ENCODE assay signal across 10 cellular contexts in the genomic region with DNA sequence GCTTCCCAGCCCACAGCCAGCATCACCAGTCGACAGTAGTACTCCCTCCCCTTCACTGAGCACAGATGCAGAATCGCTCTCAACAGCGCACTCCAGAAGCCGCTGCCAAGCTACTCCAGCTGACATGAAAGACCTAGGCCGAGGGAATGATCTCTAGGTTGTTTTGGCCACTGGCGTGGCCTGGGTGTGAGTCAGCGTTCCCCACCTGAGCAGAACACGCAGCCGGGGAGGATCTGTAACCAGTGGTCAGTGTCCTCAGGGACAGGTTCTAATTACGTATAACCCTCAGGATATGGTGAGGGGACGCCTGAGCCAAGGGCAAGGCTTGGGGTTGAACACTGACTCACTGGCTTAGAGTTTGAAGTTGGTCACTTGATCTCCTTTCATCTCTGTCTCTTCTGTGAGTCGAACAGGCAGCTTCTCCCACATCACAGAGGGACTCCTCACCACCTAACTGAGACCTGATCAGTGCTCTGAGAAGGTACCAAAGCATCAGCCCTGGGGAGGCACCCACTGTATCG.
DNase-seq lines count a peak whose midpoint lies in the region; ATAC-seq, FAIRE-seq and TF ChIP-seq lines count a peak whose summit lies in the region.
"Had no signal": no experiment of that assay in that cellular context is flagged by ENCODE, and none has a peak within 500 bp of the region (broad histone marks: within the 10 kb centered on the region; RNA-seq: fewer than 3 reads in every experiment).

No MANE protein-coding gene starts in this region.

- H3K36me3 ChIP-seq in GM12878 (ENCODE audit: control insufficient read depth in 2 of 2, insufficient read depth in 2 of 2, low read length in 1 of 2) (no peaks in the 10 kb centered on the region), HepG2 (replicated peaks in 1 of 2; ENCODE audit: control insufficient read depth in 1 of 2, insufficient read depth in 2 of 2, low read length in 2 of 2) (no peaks in the 10 kb centered on the region), tibial artery (no peaks in the 10 kb centered on the region)

- RAD21 ChIA-PET in GM12878 (lab: Charles Lee; ENCODE audit: unreplicated experiment) = no interaction called here

- TF ChIP-seq RAD21 in GM12878 (IDR thresholded peaks at IDR 0.05; ENCODE audit: insufficient read depth, low read depth, low read length) (no peak), HepG2 (CRISPR knock-in tag; IDR thresholded peaks at IDR 0.05) (no peak; the same call in 1 of the 2 replicates)

- H3K9ac ChIP-seq in GM12878 (ENCODE audit: control insufficient read depth, insufficient read depth, low read length) (no peak overlapping the region), HepG2 (ENCODE audit: insufficient read depth, low read depth, low read length) (peak overlapping the region; percentile 48)

- TF ChIP-seq CTCF in GM12878 (IDR thresholded peaks at IDR 0.05 in 2 of 3, conservative IDR thresholded peaks at IDR 0.05 in 1 of 3; ENCODE audit: control insufficient read depth in 2 of 3, extremely low read depth in 1 of 3, insufficient read depth in 1 of 3, low read depth in 3 of 3, low read length in 3 of 3) (no peak), HepG2 (CRISPR knock-in tag; IDR thresholded peaks at IDR 0.05) (no peak), tibial artery (IDR thresholded peaks at IDR 0.05) (no peak)

- H3K4me3 ChIP-seq in GM12878 (no peak overlapping the region), HepG2 (replicated peaks in 1 of 3; ENCODE audit: insufficient read depth in 1 of 3, low read depth in 2 of 3, low read length in 3 of 3) (peak overlapping the region; percentile 0 to 64 (median 46); a peak in 4 of 6 replicates), tibial artery (no peak overlapping the region)

- H4K20me1 ChIP-seq in GM12878 (ENCODE audit: control insufficient read depth, insufficient read depth) (no peaks in the 10 kb centered on the region), HepG2 (ENCODE audit: insufficient read depth, low read length) (no peaks in the 10 kb centered on the region)

- in situ Hi-C loops in GM12878 (cut with MboI) = no loop called here
- in situ Hi-C loops in HepG2 (cut with HindIII; ENCODE audit: extremely low pct_ligation_motif_present, low pct_unique_long_range_greater_than_20kb) = no loop called here

- TF ChIP-seq POLR2A in GM12878 (IDR thresholded peaks at IDR 0.05; ENCODE audit: low read depth, low read length) (no peak), HepG2 (IDR thresholded peaks at IDR 0.05; ENCODE audit: insufficient read depth in 1 of 2, low read depth in 2 of 2, low read length in 2 of 2) (0 out of 4 replicates have a peak, but pooled peaks of 1 of the 2 experiments have one; percentile 20)

- H2AFZ ChIP-seq in GM12878 (ENCODE audit: control insufficient read depth, low read depth, low read length) (no peak overlapping the region), HepG2 (ENCODE audit: low read length) (peak overlapping the region; percentile 88)

- H3K4me2 ChIP-seq in GM12878 (ENCODE audit: control insufficient read depth, insufficient read depth) (no peak overlapping the region), HepG2 (ENCODE audit: low read depth, low read length) (peak overlapping the region; percentile 94)

- H3K4me1 ChIP-seq in GM12878 (ENCODE audit: control insufficient read depth, insufficient read depth, low read length) = no peaks in the 10 kb centered on the region
- H3K4me1 ChIP-seq in HepG2 (ENCODE audit: insufficient read depth, low read length) = peaks cover 63% of the 10 kb centered on the region
- H3K4me1 ChIP-seq in tibial artery = peaks cover 0 to 56% (median 41%) of the 10 kb centered on the region in 4 donors

- POLR2A ChIA-PET in GM12878 (lab: Charles Lee) = interaction anchor here (0.7 kb wide), 1 partner anchor 44 kb away, joined by 4 read pairs; no protein-coding TSS in a partner anchor
- POLR2A ChIA-PET in HepG2 (lab: Yijun Ruan, JAX) = interaction anchor here (1.0 to 2.7 kb wide), 3 partner anchors 11 to 135 kb away, joined by 3 to 13 read pairs (median 6); partner anchors contain the start of gene CSNK1A1

- peak; percentile 75 for DNase-seq in DMS53 (lab: John Stamatoyannopoulos, UW)
- no peak for DNase-seq in DMS53 treated with DMSO at 0.1 percent for 48 hours (lab: John Stamatoyannopoulos, UW; ENCODE audit: unreplicated experiment)
- DNase-seq in GM12878 (ENCODE audit: low read depth, low spot score) = no peak
- peak; percentile 73 for DNase-seq in HepG2 (ENCODE audit: low spot score)
- DNase-seq in tibial artery = no peak
- no peak for DNase-seq in hypothalamus (lab: John Stamatoyannopoulos, UW)

- ATAC-seq in GM12878 = peak; percentile 32
- ATAC-seq in HepG2 = peak; percentile 60
- ATAC-seq in GM19035 (IDR thresholded peaks at IDR 0.05; ENCODE audit: unreplicated experiment) = no peak
- ATAC-seq in HG03439 (IDR thresholded peaks at IDR 0.05; ENCODE audit: unreplicated experiment) = no peak

- H3K27ac ChIP-seq in GM12878 (ENCODE audit: control insufficient read depth, insufficient read depth) (no peak overlapping the region), HepG2 (ENCODE audit: extremely low read length, insufficient read depth, low read length) (peak overlapping the region; percentile 56), tibial artery (peak overlapping the region; percentile 62 to 80)
- H3K27ac ChIP-seq: 22Rv1 had no signal

- TF ChIP-seq EP300 in GM12878 (IDR thresholded peaks at IDR 0.05; ENCODE audit: borderline replicate concordance in 1 of 2, control insufficient read depth in 1 of 2, low read depth in 2 of 2, low read length in 2 of 2) = no peak
- 0 out of 4 replicates have a peak, but pooled peaks of 1 of the 2 experiments have one; percentile 7 for TF ChIP-seq EP300 in HepG2 (IDR thresholded peaks at IDR 0.05; ENCODE audit: low read depth in 2 of 2, low read length in 2 of 2)
- TF ChIP-seq EP300 in HepG2 (CRISPR knock-in tag; IDR thresholded peaks at IDR 0.05; ENCODE audit: borderline replicate concordance) = no peak

- SMC1A ChIA-PET in GM12878 (lab: Charles Lee; ENCODE audit: uncharacterized antibody, unreplicated experiment) = interaction anchor here (0.8 kb wide), 1 partner anchor 15 kb away, joined by 3 read pairs; no protein-coding TSS in a partner anchor

- H3K9me3 ChIP-seq in GM12878 (replicated peaks; ENCODE audit: control insufficient read depth, insufficient read depth, low read length) = no peaks in the 10 kb centered on the region
- no peaks in the 10 kb centered on the region for H3K9me3 ChIP-seq in HepG2 (ENCODE audit: low read length)
- no peaks in the 10 kb centered on the region for H3K9me3 ChIP-seq in tibial artery

- CTCF ChIA-PET in GM12878 (lab: Yijun Ruan, JAX) (interaction anchor here (0.9 to 2.3 kb wide), 3 partner anchors 21 to 87 kb away, joined by 4 to 7 read pairs (median 5); no protein-coding TSS in a partner anchor), HepG2 (lab: Yijun Ruan, JAX; ENCODE audit: low intra/inter-chr PET ratio, low total read pairs) (no interaction called here)

- FAIRE-seq in GM12878 (lab: Jason Lieb, UNC) (no peak), HepG2 (lab: Jason Lieb, UNC) (peak; percentile 70)
- FAIRE-seq: islet of Langerhans had no signal

- intact Hi-C loops in GM12878 (cut with micrococcal nuclease; ENCODE audit: unreplicated experiment) (no loop called here), HepG2 (cut with micrococcal nuclease; ENCODE audit: unreplicated experiment) (no loop called here), tibial artery (cut with DNase I; ENCODE audit: low total_unique reads) (no loop called here)

- H3K79me2 ChIP-seq in GM12878 (ENCODE audit: control insufficient read depth, insufficient read depth, low read length) (no peaks in the 10 kb centered on the region), HepG2 (ENCODE audit: insufficient read depth, low read length) (no peaks in the 10 kb centered on the region)

- no TSS peak for BruUV-seq in GM12878 (replicated peaks; lab: Mats Ljungman, UMichigan)
- BruUV-seq in HepG2 (replicated peaks; lab: Mats Ljungman, UMichigan) = no TSS peak

- H3K27me3 ChIP-seq in GM12878 (replicated peaks in 1 of 2; ENCODE audit: control insufficient read depth in 2 of 2, insufficient read depth in 2 of 2, low read length in 1 of 2) (no peaks in the 10 kb centered on the region), HepG2 (ENCODE audit: control insufficient read depth in 1 of 2, insufficient read depth in 2 of 2, low read length in 2 of 2) (no peaks in the 10 kb centered on the region), tibial artery (no peaks in the 10 kb centered on the region)

- WGBS in GM12878 (ENCODE audit: insufficient coverage, insufficient replicate concordance, low lambda C conversion rate, missing lambda C conversion rate) = 57% methylated on average over 13 of the region's 13 CpGs
- 3% methylated on average over 8 of the region's 13 CpGs for WGBS in HepG2 (ENCODE audit: low lambda C conversion rate)

TF ChIP-seq in GM12878, 131 proteins besides CTCF, POLR2A, EP300 and RAD21:
- TF ChIP-seq CHD1 (IDR thresholded peaks at IDR 0.05; ENCODE audit: low read depth, low read length) (no peak), KLF5 (IDR thresholded peaks at IDR 0.05; ENCODE audit: partially characterized antibody) (no peak), TBL1XR1 (IDR thresholded peaks at IDR 0.05; ENCODE audit: low read depth, low read length) (no peak)

TF ChIP-seq in HepG2, 621 proteins besides CTCF, POLR2A, EP300 and RAD21 (continues in another document):
- TF ChIP-seq KLF13 (CRISPR knock-in tag; IDR thresholded peaks at IDR 0.05) = no peak
- TF ChIP-seq, protein P1, sequence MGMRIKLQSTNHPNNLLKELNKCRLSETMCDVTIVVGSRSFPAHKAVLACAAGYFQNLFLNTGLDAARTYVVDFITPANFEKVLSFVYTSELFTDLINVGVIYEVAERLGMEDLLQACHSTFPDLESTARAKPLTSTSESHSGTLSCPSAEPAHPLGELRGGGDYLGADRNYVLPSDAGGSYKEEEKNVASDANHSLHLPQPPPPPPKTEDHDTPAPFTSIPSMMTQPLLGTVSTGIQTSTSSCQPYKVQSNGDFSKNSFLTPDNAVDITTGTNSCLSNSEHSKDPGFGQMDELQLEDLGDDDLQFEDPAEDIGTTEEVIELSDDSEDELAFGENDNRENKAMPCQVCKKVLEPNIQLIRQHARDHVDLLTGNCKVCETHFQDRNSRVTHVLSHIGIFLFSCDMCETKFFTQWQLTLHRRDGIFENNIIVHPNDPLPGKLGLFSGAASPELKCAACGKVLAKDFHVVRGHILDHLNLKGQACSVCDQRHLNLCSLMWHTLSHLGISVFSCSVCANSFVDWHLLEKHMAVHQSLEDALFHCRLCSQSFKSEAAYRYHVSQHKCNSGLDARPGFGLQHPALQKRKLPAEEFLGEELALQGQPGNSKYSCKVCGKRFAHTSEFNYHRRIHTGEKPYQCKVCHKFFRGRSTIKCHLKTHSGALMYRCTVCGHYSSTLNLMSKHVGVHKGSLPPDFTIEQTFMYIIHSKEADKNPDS (CRISPR knock-in tag; IDR thresholded peaks at IDR 0.05) = no peak
- TF ChIP-seq CBX5 (CRISPR knock-in tag; IDR thresholded peaks at IDR 0.05; ENCODE audit: borderline replicate concordance) = no peak
- no peak for TF ChIP-seq PRMT3 (CRISPR knock-in tag; IDR thresholded peaks at IDR 0.05; ENCODE audit: borderline replicate concordance, low read depth)

Comparison
In these comparisons a context has a peak if more than half of its experiments do, and no peak if none do; other contexts are left out.
1. DNase-seq: peak in DMS53 (single experiment) and HepG2 (single experiment); none in DMS53 treated with DMSO at 0.1 percent for 48 hours (single experiment), GM12878 (single experiment), tibial artery (0 of 2) and hypothalamus (0 of 51).
2. ATAC-seq: peak in GM12878 (single experiment) and HepG2 (single experiment); none in GM19035 (single experiment) and HG03439 (single experiment).
3. H3K4me3 ChIP-seq: peak in HepG2 (3 of 3); none in GM12878 (single experiment) and tibial artery (0 of 2).